ENCODE assay signal across 8 cellular contexts in genomic region chr6:41073203-41073967, GRCh38. TPM values are rescaled to one million over a fixed set of nuclear protein-coding genes. Genes with fewer than 3 reads are reported as not detected.
A peak's percentile ranks its signal among the peaks of the same experiment; 100 is the strongest.
DNase-seq lines count a peak whose midpoint lies in the region; ATAC-seq and TF ChIP-seq lines count a peak whose summit lies in the region.

No MANE protein-coding gene starts in this region.

- H3K27me3 ChIP-seq in Panc1 (ENCODE audit: control insufficient read depth, insufficient read depth, low read length) = no peaks in the 10 kb centered on the region
- H3K27me3 ChIP-seq in esophagus squamous epithelium = no peaks in the 10 kb centered on the region
- H3K27me3 ChIP-seq in naive thymus-derived CD4-positive, alpha-beta T cell (ENCODE audit: control insufficient read depth in 2 of 2, insufficient read depth in 2 of 2, low read length in 2 of 2) = no peaks in the 10 kb centered on the region

- H3K4me3 Mint-ChIP-seq in naive thymus-derived CD4-positive, alpha-beta T cell = peak overlapping the region; percentile 88 to 98 (median 96)
- peak overlapping the region; percentile 86 for H3K4me3 Mint-ChIP-seq in stimulated activated effector memory CD8-positive, alpha-beta T cell treated with anti-CD3 and anti-CD28 coated beads, Interleukin-12 subunit alpha, Interleukin-12 subunit beta, amount 100 ng/mL, for 72 hours

- peak overlapping the region; percentile 88 for H3K4me3 ChIP-seq in Jurkat, Clone E6-1 (ENCODE audit: low read length)
- H3K4me3 ChIP-seq in Panc1 (ENCODE audit: low read depth in 2 of 2, low read length in 2 of 2) (peak overlapping the region; percentile 96 to 97), esophagus squamous epithelium (peak overlapping the region; percentile 89 to 91 (median 89))
- H3K4me3 ChIP-seq in naive thymus-derived CD4-positive, alpha-beta T cell (ENCODE audit: low read length) = peak overlapping the region; percentile 78

- CTCF ChIA-PET in Panc1 (lab: Charles Lee) = no interaction called here
- CTCF ChIA-PET in naive thymus-derived CD4-positive, alpha-beta T cell (lab: Charles Lee) = interaction anchor here (0.8 kb wide), 1 partner anchor 10 kb away, joined by 3 read pairs; no protein-coding TSS in a partner anchor

- H3K4me1 Mint-ChIP-seq in naive thymus-derived CD4-positive, alpha-beta T cell = peaks cover 39 to 70% (median 63%) of the 10 kb centered on the region in 7 donors
- H3K4me1 Mint-ChIP-seq in stimulated activated effector memory CD8-positive, alpha-beta T cell treated with anti-CD3 and anti-CD28 coated beads, Interleukin-12 subunit alpha, Interleukin-12 subunit beta, amount 100 ng/mL, for 72 hours = peaks cover 40% of the 10 kb centered on the region

- H3K9me3 ChIP-seq in Panc1 (ENCODE audit: control insufficient read depth, insufficient read depth, low read depth, low read length) (no peaks in the 10 kb centered on the region), esophagus squamous epithelium (no peaks in the 10 kb centered on the region)
- H3K9me3 ChIP-seq in naive thymus-derived CD4-positive, alpha-beta T cell (ENCODE audit: control insufficient read depth in 2 of 3, low read length in 3 of 3) = no peaks in the 10 kb centered on the region

- H3K36me3 Mint-ChIP-seq in naive thymus-derived CD4-positive, alpha-beta T cell = peaks cover 0 to 23% (median 5%) of the 10 kb centered on the region in 5 donors
- H3K36me3 Mint-ChIP-seq in stimulated activated effector memory CD8-positive, alpha-beta T cell treated with anti-CD3 and anti-CD28 coated beads, Interleukin-12 subunit alpha, Interleukin-12 subunit beta, amount 100 ng/mL, for 72 hours = peaks cover 56% of the 10 kb centered on the region

- H3K27ac ChIP-seq in Panc1 (ENCODE audit: low read length) (peak overlapping the region; percentile 94), esophagus squamous epithelium (peak overlapping the region; percentile 99)
- H3K27ac ChIP-seq in naive thymus-derived CD4-positive, alpha-beta T cell (ENCODE audit: low read depth, low read length) = peak overlapping the region; percentile 95

- peak; percentile 70 for DNase-seq in DMS 273 treated with DMSO at 0.1 percent for 48 hours (lab: John Stamatoyannopoulos, UW)
- peak; percentile 69 for DNase-seq in Jurkat, Clone E6-1 (ENCODE audit: low read depth, low spot score)
- no peak for DNase-seq in Panc1 (ENCODE audit: low read depth, low spot score)
- peak; percentile 70 for DNase-seq in activated T-helper 1 cell treated with Interleukin-2 at 50 U/mL for 16 hours (ENCODE audit: low read depth)
- DNase-seq in esophagus squamous epithelium (lab: John Stamatoyannopoulos, UW) = peak; percentile 45
- DNase-seq in naive thymus-derived CD4-positive, alpha-beta T cell = peak; percentile 64 to 84 (median 77)
- peak; percentile 68 to 90 for DNase-seq in stimulated activated effector memory CD8-positive, alpha-beta T cell treated with anti-CD3 and anti-CD28 coated beads, Interleukin-12 subunit alpha, Interleukin-12 subunit beta, amount 100 ng/mL, for 72 hours (ENCODE audit: low spot score in 2 of 2)

- H3K4me1 ChIP-seq in Panc1 (ENCODE audit: control insufficient read depth, insufficient read depth, low read length) (peaks cover 17% of the 10 kb centered on the region), esophagus squamous epithelium (peaks cover 9 to 53% (median 15%) of the 10 kb centered on the region in 3 donors)
- peaks cover 30% of the 10 kb centered on the region in 2 donors for H3K4me1 ChIP-seq in naive thymus-derived CD4-positive, alpha-beta T cell (ENCODE audit: control insufficient read depth in 2 of 2, insufficient read depth in 2 of 2, low read length in 2 of 2)

- intact Hi-C loops in Panc1 (cut with micrococcal nuclease; ENCODE audit: unreplicated experiment) (no loop called here), esophagus squamous epithelium (cut with DNase I) (no loop called here)
- intact Hi-C loops in naive thymus-derived CD4-positive, alpha-beta T cell (cut with micrococcal nuclease) = loop anchor here (1.0 to 10.0 kb wide), 15 partner anchors 109 to 1959 kb away; partner anchors contain the start of genes TBCC (in 2 of the 2), TFEB (in 2 of the 2), FOXP4 (in 1 of the 2) and KCNK5 (in 1 of the 2)

- peak; percentile 32 for ATAC-seq in GM21515 (IDR thresholded peaks at IDR 0.05; ENCODE audit: unreplicated experiment)
- peak; percentile 40 for ATAC-seq in Panc1
- peak; percentile 14 for ATAC-seq in naive thymus-derived CD4-positive, alpha-beta T cell
- ATAC-seq in stimulated activated effector memory CD8-positive, alpha-beta T cell treated with anti-CD3 and anti-CD28 coated beads, Interleukin-12 subunit alpha, Interleukin-12 subunit beta, amount 100 ng/mL, for 72 hours = peak; percentile 41

- H3K36me3 ChIP-seq in Panc1 (ENCODE audit: control insufficient read depth, insufficient read depth, low read length) (no peaks in the 10 kb centered on the region; the same call in 1 of the 2 replicates), esophagus squamous epithelium (peaks cover 0 to 23% (median 0%) of the 10 kb centered on the region in 3 donors)
- H3K36me3 ChIP-seq in naive thymus-derived CD4-positive, alpha-beta T cell (ENCODE audit: control insufficient read depth in 2 of 3, insufficient read depth in 3 of 3, low read length in 3 of 3) = peaks cover 0 to 17% (median 0%) of the 10 kb centered on the region in 3 experiments

- in situ Hi-C loops in Panc1 (cut with HindIII; ENCODE audit: low pct_unique_long_range_greater_than_20kb, low sequenced_read_pairs) = no loop called here

- TF ChIP-seq POLR2A in esophagus squamous epithelium (IDR thresholded peaks at IDR 0.05) = peak in 3 of 4 donors; percentile 90 to 97 (median 97)

- 0 to 1% methylated on average over 18 to 35 of the region's 74 CpGs for WGBS in esophagus squamous epithelium, 2 donors

- H3K9me3 Mint-ChIP-seq in naive thymus-derived CD4-positive, alpha-beta T cell = peaks cover 0 to 6% (median 0%) of the 10 kb centered on the region in 11 donors
- H3K9me3 Mint-ChIP-seq in stimulated activated effector memory CD8-positive, alpha-beta T cell treated with anti-CD3 and anti-CD28 coated beads, Interleukin-12 subunit alpha, Interleukin-12 subunit beta, amount 100 ng/mL, for 72 hours = no peaks in the 10 kb centered on the region

- POLR2A ChIA-PET in Panc1 (lab: Charles Lee) = no interaction called here
- POLR2A ChIA-PET in naive thymus-derived CD4-positive, alpha-beta T cell (lab: Charles Lee) = interaction anchor here (0.8 to 1.7 kb wide), 8 partner anchors 9 to 246 kb away, joined by 3 to 8 read pairs (median 5); partner anchors contain the start of gene TREML2

- peak overlapping the region; percentile 94 to 99 (median 95) for H3K27ac Mint-ChIP-seq in naive thymus-derived CD4-positive, alpha-beta T cell
- peak overlapping the region; percentile 98 for H3K27ac Mint-ChIP-seq in stimulated activated effector memory CD8-positive, alpha-beta T cell treated with anti-CD3 and anti-CD28 coated beads, Interleukin-12 subunit alpha, Interleukin-12 subunit beta, amount 100 ng/mL, for 72 hours

- peaks cover 0 to 5% (median 0%) of the 10 kb centered on the region in 5 donors for H3K27me3 Mint-ChIP-seq in naive thymus-derived CD4-positive, alpha-beta T cell

- no TSS peak for BruUV-seq in Panc1 (replicated peaks; lab: Mats Ljungman, UMichigan)

- peak; percentile 29 for TF ChIP-seq CTCF in Panc1 (IDR thresholded peaks at IDR 0.05)
- peak in 4 of 6 experiments; percentile 26 to 51 (median 48) for TF ChIP-seq CTCF in esophagus squamous epithelium (IDR thresholded peaks at IDR 0.05)

RNA-seq across cellular contexts. Expression of gene NFYA, which starts 0.6 kb away (rescaled TPM):
- 82.3 TPM for polyA plus RNA-seq in Jurkat, Clone E6-1 (2012; ENCODE audit: insufficient read depth, insufficient read length)
- 34.7 TPM for total RNA-seq in Panc1 (2021; ENCODE audit: unreplicated experiment)
- polyA plus RNA-seq in Panc1 (2012; ENCODE audit: insufficient read length) = 37.9 TPM
- 10 to 100 TPM in 3 of 4 donors, 1 to 10 TPM in 1; 9.0 to 16.4 (median 14.0) TPM for total RNA-seq in esophagus squamous epithelium
- total RNA-seq in naive thymus-derived CD4-positive, alpha-beta T cell = 10 to 100 TPM; 31.6 to 63.3 (median 35.9) TPM
- polyA plus RNA-seq in naive thymus-derived CD4-positive, alpha-beta T cell = 10 to 100 TPM; 18.6 to 37.8 TPM

RNA-seq across cellular contexts. Expression of gene OARD1, which starts 1.2 kb away (rescaled TPM):
- 55.8 TPM for polyA plus RNA-seq in Jurkat, Clone E6-1 (2012; ENCODE audit: insufficient read depth, insufficient read length)
- total RNA-seq in Panc1 (2021; ENCODE audit: unreplicated experiment) (18.2 TPM), esophagus squamous epithelium (10 to 100 TPM in 3 of 4 donors, 1 to 10 TPM in 1; 8.6 to 30.0 (median 16.1) TPM)
- 15.1 TPM for polyA plus RNA-seq in Panc1 (2012; ENCODE audit: insufficient read length)
- 10 to 100 TPM; 31.1 to 55.8 (median 39.9) TPM for total RNA-seq in naive thymus-derived CD4-positive, alpha-beta T cell
- polyA plus RNA-seq in naive thymus-derived CD4-positive, alpha-beta T cell = 10 to 100 TPM; 44.6 to 55.8 TPM

RNA-seq across cellular contexts. Expression of gene APOBEC2, which starts 20.4 kb away (rescaled TPM):
- not detected for polyA plus RNA-seq in Jurkat, Clone E6-1 (2012; ENCODE audit: insufficient read depth, insufficient read length)
- total RNA-seq in Panc1 (2021; ENCODE audit: unreplicated experiment) = not detected
- not detected for polyA plus RNA-seq in Panc1 (2012; ENCODE audit: insufficient read length)
- total RNA-seq in esophagus squamous epithelium = 1 to 10 TPM in 1 of 4 donors, not detected in 3; 2.2 TPM
- not detected for total RNA-seq in naive thymus-derived CD4-positive, alpha-beta T cell
- polyA plus RNA-seq in naive thymus-derived CD4-positive, alpha-beta T cell = under 1 TPM; 0.25 to 0.83 TPM

RNA-seq across cellular contexts. Expression of gene TSPO2, which starts 31.1 kb away (rescaled TPM):
- polyA plus RNA-seq in Jurkat, Clone E6-1 (2012; ENCODE audit: insufficient read depth, insufficient read length) = not detected
- total RNA-seq in Panc1 (2021; ENCODE audit: unreplicated experiment) (not detected), esophagus squamous epithelium (not detected)
- not detected for polyA plus RNA-seq in Panc1 (2012; ENCODE audit: insufficient read length)
- not detected for total RNA-seq in naive thymus-derived CD4-positive, alpha-beta T cell
- polyA plus RNA-seq in naive thymus-derived CD4-positive, alpha-beta T cell = not detected

RNA-seq across cellular contexts. Expression of gene UNC5CL, which starts 34.4 kb away (rescaled TPM):
- 1.8 TPM for polyA plus RNA-seq in Jurkat, Clone E6-1 (2012; ENCODE audit: insufficient read depth, insufficient read length)
- total RNA-seq in Panc1 (2021; ENCODE audit: unreplicated experiment) (0.36 TPM), esophagus squamous epithelium (1 to 10 TPM in 2 of 4 donors, under 1 TPM in 2; 0.42 to 1.2 (median 0.81) TPM)
- 0.67 TPM for polyA plus RNA-seq in Panc1 (2012; ENCODE audit: insufficient read length)
- total RNA-seq in naive thymus-derived CD4-positive, alpha-beta T cell = 1 to 10 TPM; 2.2 to 7.2 (median 4.3) TPM
- polyA plus RNA-seq in naive thymus-derived CD4-positive, alpha-beta T cell = under 1 TPM; 0.24 to 0.98 TPM

Comparison
In these comparisons a context has a peak if more than half of its experiments do, and no peak if none do; other contexts are left out.
1. intact Hi-C loops: an anchor here in naive thymus-derived CD4-positive, alpha-beta T cell (1.0 to 10.0 kb wide); none called in Panc1 and esophagus squamous epithelium.